Comparison of ENCODE assay signal across 26 cellular contexts in the genomic region with DNA sequence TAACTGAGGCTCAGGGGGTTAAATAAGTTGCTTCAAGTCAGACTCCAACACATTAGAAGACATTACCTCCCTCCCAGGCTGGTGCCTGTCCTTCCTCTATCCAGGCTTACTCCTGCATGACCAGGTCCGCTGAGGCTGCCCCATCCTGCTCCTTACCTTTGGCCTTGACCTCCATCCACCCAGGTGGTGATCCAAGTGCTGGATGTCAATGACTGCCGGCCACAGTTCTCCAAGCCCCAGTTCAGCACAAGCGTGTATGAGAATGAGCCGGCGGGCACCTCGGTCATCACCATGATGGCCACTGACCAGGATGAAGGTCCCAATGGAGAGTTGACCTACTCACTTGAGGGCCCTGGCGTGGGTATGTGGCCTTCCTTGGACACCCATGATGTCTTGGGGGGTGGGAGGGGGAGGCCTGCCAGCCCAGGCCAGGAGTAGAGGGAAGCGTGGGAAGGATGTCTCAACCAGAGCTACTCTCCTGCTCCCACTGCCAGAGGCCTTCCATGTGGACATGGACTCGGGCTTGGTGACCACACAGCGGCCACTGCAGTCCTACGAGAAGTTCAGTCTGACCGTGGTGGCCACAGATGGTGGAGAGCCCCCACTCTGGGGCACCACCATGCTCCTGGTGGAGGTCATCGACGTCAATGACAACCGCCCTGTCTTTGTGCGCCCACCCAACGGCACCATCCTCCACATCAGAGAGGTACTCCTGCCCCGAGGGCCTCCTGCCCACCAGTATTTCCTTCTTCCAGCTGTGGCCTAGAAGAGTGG.
"Had no signal": no experiment of that assay in that cellular context is flagged by ENCODE, and none has a peak within 500 bp of the region (broad histone marks: within the 10 kb centered on the region; RNA-seq: fewer than 3 reads in every experiment).

No MANE protein-coding gene starts in this region.

- H3K36me3 ChIP-seq: pancreas, right lobe of liver, thoracic aorta, tibial nerve, upper lobe of left lung, uterus had no signal

- FAIRE-seq: colon, frontal cortex, keratinocyte, pancreas, small intestine had no signal

- H3K4me1 ChIP-seq: uterus had no signal

- ATAC-seq: left lobe of liver; naive thymus-derived CD4-positive, alpha-beta T cell; pancreas; right lobe of liver; stimulated activated naive CD8-positive, alpha-beta T cell treated with anti-CD3 and anti-CD28 coated beads, Interleukin-15, Interleukin-2, amounts not matched to agents 100 U/mL and 50 U/mL, for 24 hours had no signal

- H3K27me3 ChIP-seq: dorsolateral prefrontal cortex, pancreas, right lobe of liver, tibial nerve, upper lobe of left lung, uterus had no signal

- H3K9me3 Mint-ChIP-seq: nephron had no signal

- H3K4me3 Mint-ChIP-seq: naive thymus-derived CD4-positive, alpha-beta T cell; nephron had no signal

- H3K4me3 ChIP-seq: dorsolateral prefrontal cortex, pancreas, right lobe of liver, thoracic aorta, tibial nerve, upper lobe of left lung, uterus had no signal

- H3K4me1 Mint-ChIP-seq: nephron had no signal

- H3K9me3 ChIP-seq: pancreas, right lobe of liver, thoracic aorta, tibial nerve, upper lobe of left lung, uterus had no signal

- H3K27ac Mint-ChIP-seq: naive thymus-derived CD4-positive, alpha-beta T cell; nephron; progenitor cell of endocrine pancreas had no signal

- DNase-seq: dorsolateral prefrontal cortex; effector CD4-positive, alpha-beta T cell; head of caudate nucleus; mesendoderm; midbrain; naive thymus-derived CD4-positive, alpha-beta T cell; occipital lobe; right lobe of liver; small intestine; stimulated activated CD4-positive, alpha-beta T cell treated with anti-CD3 and anti-CD28 coated beads, Interleukin-12 subunit alpha, Interleukin-12 subunit beta, amount 100 ng/mL, for 4 hours; stimulated activated CD4-positive, alpha-beta T cell treated with anti-CD3 and anti-CD28 coated beads, Interleukin-1b, Interleukin-23, amount 100 ng/mL, for 48 hours; stimulated activated CD4-positive, alpha-beta T cell treated with anti-CD3 and anti-CD28 coated beads, Interleukin-4, amount 100 ng/mL, for 1 hour; stimulated activated CD8-positive, alpha-beta memory T cell treated with anti-CD3 and anti-CD28 coated beads, Interleukin-4, amount 100 ng/mL, for 48 hours; stimulated activated naive CD8-positive, alpha-beta T cell treated with anti-CD3 and anti-CD28 coated beads, Interleukin-15, Interleukin-2, amounts not matched to agents 100 U/mL and 50 U/mL, for 24 hours; substantia nigra; upper lobe of left lung had no signal

- H3K27ac ChIP-seq: pancreas, right lobe of liver, thoracic aorta, tibial nerve, upper lobe of left lung, uterus had no signal
